In the genomic region with DNA sequence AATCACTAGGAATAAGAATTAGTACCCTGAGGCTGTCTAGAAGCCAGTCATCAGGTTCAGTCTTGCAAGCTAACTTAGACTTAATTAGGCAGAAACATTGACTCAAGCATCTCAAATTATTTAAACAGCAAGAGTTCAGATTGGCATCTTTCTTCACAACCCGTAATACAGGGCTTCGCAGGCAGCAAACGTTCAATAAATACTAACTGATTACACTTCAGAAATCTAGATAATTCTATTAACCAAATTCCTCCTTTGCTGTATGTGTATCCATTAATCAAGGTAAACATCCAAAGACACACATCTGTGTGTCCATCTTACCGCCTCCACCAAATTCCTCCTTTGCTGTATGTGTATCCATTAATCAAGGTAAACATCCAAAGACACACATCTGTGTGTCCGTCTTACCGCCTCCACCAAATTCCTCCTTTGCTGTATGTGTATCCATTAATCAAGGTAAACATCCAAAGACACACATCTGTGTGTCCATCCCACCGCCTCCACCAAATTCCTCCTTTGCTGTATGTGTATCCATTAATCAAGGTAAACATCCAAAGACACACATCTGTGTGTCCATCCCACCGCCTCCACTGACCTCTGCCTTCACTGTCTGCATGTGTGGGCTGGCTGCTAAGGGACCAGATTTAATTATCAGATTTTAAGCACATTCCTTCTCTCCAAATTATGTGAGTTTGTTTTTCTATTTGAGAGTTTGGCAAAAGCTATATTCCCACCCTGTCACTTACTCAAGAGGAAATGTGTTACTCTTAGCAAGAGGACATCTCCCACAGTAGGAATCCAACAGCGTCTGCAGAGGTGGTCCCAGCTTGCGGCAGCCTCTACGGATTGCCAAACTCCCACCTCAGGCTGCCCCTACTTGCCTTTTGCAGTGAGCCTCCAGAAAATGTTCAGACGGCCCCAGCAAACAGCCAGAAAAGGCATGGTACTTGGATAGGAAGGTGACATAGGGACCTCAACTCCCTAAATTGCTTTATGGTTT, we compare ENCODE assay signal across 1 cellular context.
TF ChIP-seq lines count a peak whose summit lies in the region.

No MANE protein-coding gene starts in this region.

TF ChIP-seq in HepG2, 621 proteins besides CTCF, POLR2A, EP300 and RAD21 (continued from another document and continues in another):
- TF ChIP-seq STAT6 (CRISPR knock-in tag; IDR thresholded peaks at IDR 0.05; ENCODE audit: borderline replicate concordance) (peak; percentile 92), NONO (IDR thresholded peaks at IDR 0.05) (no peak), NONO (CRISPR knock-in tag; conservative IDR thresholded peaks at IDR 0.05) (peak; percentile 96), ELF4 (CRISPR knock-in tag; IDR thresholded peaks at IDR 0.05; ENCODE audit: borderline replicate concordance) (0 out of 2 replicates have a peak, but pooled peaks have one; percentile 24), DNMT3B (CRISPR knock-in tag; conservative IDR thresholded peaks at IDR 0.05) (peak; percentile 77; the same call in 1 of the 2 replicates), DR1 (CRISPR knock-in tag; IDR thresholded peaks at IDR 0.05) (no peak; the same call in 1 of the 2 replicates), RBFOX2 (IDR thresholded peaks at IDR 0.05; ENCODE audit: low read depth, low read length) (no peak), NRL (CRISPR knock-in tag; IDR thresholded peaks at IDR 0.05; ENCODE audit: borderline replicate concordance) (no peak), HOXA7 (CRISPR knock-in tag; IDR thresholded peaks at IDR 0.05) (peak; percentile 73; the same call in 1 of the 2 replicates), SAFB2 (CRISPR knock-in tag; IDR thresholded peaks at IDR 0.05; ENCODE audit: borderline replicate concordance, low read depth) (peak; percentile 79; the same call in 1 of the 2 replicates), ZNF720 (CRISPR knock-in tag; IDR thresholded peaks at IDR 0.05) (no peak), ZNF329 (CRISPR knock-in tag; IDR thresholded peaks at IDR 0.05; ENCODE audit: low read depth) (no peak), BCL3 (CRISPR knock-in tag; IDR thresholded peaks at IDR 0.05) (peak; percentile 85), ZBTB3 (CRISPR knock-in tag; IDR thresholded peaks at IDR 0.05; ENCODE audit: borderline replicate concordance, low read depth) (0 out of 2 replicates have a peak, but pooled peaks have one; percentile 86), ZNF747 (CRISPR knock-in tag; IDR thresholded peaks at IDR 0.05; ENCODE audit: borderline replicate concordance) (no peak), RELA (CRISPR knock-in tag; IDR thresholded peaks at IDR 0.05) (no peak), TRIM24 (CRISPR knock-in tag; IDR thresholded peaks at IDR 0.05) (no peak; the same call in 1 of the 2 replicates), BCL6 (CRISPR knock-in tag; IDR thresholded peaks at IDR 0.05) (peak; percentile 93), ADNP (CRISPR knock-in tag; IDR thresholded peaks at IDR 0.05) (no peak), ZIK1 (CRISPR knock-in tag; IDR thresholded peaks at IDR 0.05; ENCODE audit: borderline replicate concordance, low read depth) (no peak), SYNCRIP (IDR thresholded peaks at IDR 0.05; ENCODE audit: insufficient read depth, low read depth, low read length) (no peak), MIXL1 (CRISPR knock-in tag; IDR thresholded peaks at IDR 0.05) (peak; percentile 99), RBAK (CRISPR knock-in tag; IDR thresholded peaks at IDR 0.05) (no peak; the same call in 1 of the 2 replicates), GMEB2 (CRISPR knock-in tag; IDR thresholded peaks at IDR 0.05; ENCODE audit: low read depth) (no peak), HMG20B (CRISPR knock-in tag; conservative IDR thresholded peaks at IDR 0.05) (peak; percentile 98), ZNF724P (CRISPR knock-in tag; IDR thresholded peaks at IDR 0.05; ENCODE audit: borderline replicate concordance) (peak; percentile 63; the same call in 1 of the 2 replicates), NCOA1 (CRISPR knock-in tag; IDR thresholded peaks at IDR 0.05) (peak; percentile 98), PAF1 (CRISPR knock-in tag; IDR thresholded peaks at IDR 0.05) (no peak), SMARCC2 (IDR thresholded peaks at IDR 0.05) (no peak), MXD1 (CRISPR knock-in tag; IDR thresholded peaks at IDR 0.05) (no peak), SKIL (CRISPR knock-in tag; IDR thresholded peaks at IDR 0.05; ENCODE audit: borderline replicate concordance) (peak; percentile 95), HNF1A (IDR thresholded peaks at IDR 0.05; ENCODE audit: low read depth) (peak; percentile 100), HNF1A (CRISPR knock-in tag; IDR thresholded peaks at IDR 0.05; ENCODE audit: borderline replicate concordance) (peak; percentile 99)
- TF ChIP-seq, protein P1, sequence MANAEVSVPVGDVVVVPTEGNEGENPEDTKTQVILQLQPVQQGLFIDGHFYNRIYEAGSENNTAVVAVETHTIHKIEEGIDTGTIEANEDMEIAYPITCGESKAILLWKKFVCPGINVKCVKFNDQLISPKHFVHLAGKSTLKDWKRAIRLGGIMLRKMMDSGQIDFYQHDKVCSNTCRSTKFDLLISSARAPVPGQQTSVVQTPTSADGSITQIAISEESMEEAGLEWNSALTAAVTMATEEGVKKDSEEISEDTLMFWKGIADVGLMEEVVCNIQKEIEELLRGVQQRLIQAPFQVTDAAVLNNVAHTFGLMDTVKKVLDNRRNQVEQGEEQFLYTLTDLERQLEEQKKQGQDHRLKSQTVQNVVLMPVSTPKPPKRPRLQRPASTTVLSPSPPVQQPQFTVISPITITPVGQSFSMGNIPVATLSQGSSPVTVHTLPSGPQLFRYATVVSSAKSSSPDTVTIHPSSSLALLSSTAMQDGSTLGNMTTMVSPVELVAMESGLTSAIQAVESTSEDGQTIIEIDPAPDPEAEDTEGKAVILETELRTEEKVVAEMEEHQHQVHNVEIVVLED (CRISPR knock-in tag; IDR thresholded peaks at IDR 0.05; ENCODE audit: borderline replicate concordance): 0 out of 2 replicates have a peak, but pooled peaks have one; percentile 23
- TF ChIP-seq, protein P2, sequence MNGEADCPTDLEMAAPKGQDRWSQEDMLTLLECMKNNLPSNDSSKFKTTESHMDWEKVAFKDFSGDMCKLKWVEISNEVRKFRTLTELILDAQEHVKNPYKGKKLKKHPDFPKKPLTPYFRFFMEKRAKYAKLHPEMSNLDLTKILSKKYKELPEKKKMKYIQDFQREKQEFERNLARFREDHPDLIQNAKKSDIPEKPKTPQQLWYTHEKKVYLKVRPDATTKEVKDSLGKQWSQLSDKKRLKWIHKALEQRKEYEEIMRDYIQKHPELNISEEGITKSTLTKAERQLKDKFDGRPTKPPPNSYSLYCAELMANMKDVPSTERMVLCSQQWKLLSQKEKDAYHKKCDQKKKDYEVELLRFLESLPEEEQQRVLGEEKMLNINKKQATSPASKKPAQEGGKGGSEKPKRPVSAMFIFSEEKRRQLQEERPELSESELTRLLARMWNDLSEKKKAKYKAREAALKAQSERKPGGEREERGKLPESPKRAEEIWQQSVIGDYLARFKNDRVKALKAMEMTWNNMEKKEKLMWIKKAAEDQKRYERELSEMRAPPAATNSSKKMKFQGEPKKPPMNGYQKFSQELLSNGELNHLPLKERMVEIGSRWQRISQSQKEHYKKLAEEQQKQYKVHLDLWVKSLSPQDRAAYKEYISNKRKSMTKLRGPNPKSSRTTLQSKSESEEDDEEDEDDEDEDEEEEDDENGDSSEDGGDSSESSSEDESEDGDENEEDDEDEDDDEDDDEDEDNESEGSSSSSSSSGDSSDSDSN (CRISPR knock-in tag; IDR thresholded peaks at IDR 0.05): peak; percentile 40
- TF ChIP-seq, protein P3, sequence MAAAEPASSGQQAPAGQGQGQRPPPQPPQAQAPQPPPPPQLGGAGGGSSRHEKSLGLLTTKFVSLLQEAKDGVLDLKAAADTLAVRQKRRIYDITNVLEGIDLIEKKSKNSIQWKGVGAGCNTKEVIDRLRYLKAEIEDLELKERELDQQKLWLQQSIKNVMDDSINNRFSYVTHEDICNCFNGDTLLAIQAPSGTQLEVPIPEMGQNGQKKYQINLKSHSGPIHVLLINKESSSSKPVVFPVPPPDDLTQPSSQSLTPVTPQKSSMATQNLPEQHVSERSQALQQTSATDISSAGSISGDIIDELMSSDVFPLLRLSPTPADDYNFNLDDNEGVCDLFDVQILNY (CRISPR knock-in tag; conservative IDR thresholded peaks at IDR 0.05): no peak
- TF ChIP-seq, protein P4, sequence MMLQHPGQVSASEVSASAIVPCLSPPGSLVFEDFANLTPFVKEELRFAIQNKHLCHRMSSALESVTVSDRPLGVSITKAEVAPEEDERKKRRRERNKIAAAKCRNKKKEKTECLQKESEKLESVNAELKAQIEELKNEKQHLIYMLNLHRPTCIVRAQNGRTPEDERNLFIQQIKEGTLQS (CRISPR knock-in tag; IDR thresholded peaks at IDR 0.05): no peak
